ENCODE assay signal across 1 cellular context in the genomic region with DNA sequence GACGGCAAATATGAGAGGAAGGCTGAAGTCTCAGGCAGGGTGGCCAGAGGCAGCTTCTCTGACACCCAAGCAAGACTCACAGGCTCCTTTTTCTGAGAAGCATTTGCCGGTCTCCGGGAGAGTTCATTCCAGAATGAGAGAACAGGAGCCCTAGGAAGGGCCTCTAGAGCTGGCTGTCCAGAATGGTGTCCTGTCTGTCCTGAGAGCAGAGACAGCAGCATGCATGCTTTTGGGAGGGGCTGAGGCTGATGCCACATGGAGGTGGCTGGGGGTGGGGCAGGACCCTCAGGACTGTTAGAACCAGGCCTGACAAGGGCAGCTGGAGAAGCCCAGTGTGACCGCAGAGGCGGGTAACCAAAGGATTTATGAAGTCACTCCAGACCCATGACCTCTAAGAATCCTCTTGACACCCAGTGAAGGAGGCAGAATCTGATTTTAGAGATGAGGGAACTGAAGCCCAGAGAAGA.
TF ChIP-seq lines count a peak whose summit lies in the region.

No MANE protein-coding gene starts in this region.

TF ChIP-seq in SK-N-SH, 30 proteins besides CTCF, POLR2A, EP300 and RAD21 (continued from another document):
- TF ChIP-seq, protein P1, sequence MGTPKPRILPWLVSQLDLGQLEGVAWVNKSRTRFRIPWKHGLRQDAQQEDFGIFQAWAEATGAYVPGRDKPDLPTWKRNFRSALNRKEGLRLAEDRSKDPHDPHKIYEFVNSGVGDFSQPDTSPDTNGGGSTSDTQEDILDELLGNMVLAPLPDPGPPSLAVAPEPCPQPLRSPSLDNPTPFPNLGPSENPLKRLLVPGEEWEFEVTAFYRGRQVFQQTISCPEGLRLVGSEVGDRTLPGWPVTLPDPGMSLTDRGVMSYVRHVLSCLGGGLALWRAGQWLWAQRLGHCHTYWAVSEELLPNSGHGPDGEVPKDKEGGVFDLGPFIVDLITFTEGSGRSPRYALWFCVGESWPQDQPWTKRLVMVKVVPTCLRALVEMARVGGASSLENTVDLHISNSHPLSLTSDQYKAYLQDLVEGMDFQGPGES (IDR thresholded peaks at IDR 0.05; ENCODE audit: low read depth, low read length): no peak
- TF ChIP-seq ELF1 (IDR thresholded peaks at IDR 0.05) (no peak), FOSL2 (IDR thresholded peaks at IDR 0.05; ENCODE audit: borderline replicate concordance, low read depth) (no peak), RFX5 (IDR thresholded peaks at IDR 0.05; ENCODE audit: low read length) (no peak), CHD2 (IDR thresholded peaks at IDR 0.05; ENCODE audit: low read length, partially characterized antibody) (no peak)
- TF ChIP-seq, protein P2, sequence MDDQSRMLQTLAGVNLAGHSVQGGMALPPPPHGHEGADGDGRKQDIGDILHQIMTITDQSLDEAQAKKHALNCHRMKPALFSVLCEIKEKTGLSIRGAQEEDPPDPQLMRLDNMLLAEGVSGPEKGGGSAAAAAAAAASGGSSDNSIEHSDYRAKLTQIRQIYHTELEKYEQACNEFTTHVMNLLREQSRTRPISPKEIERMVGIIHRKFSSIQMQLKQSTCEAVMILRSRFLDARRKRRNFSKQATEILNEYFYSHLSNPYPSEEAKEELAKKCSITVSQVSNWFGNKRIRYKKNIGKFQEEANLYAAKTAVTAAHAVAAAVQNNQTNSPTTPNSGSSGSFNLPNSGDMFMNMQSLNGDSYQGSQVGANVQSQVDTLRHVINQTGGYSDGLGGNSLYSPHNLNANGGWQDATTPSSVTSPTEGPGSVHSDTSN (IDR thresholded peaks at IDR 0.05): no peak
TF ChIP-seq in SK-N-SH: peak in this region for 0.
